14 cellular contexts compared by ENCODE assay signal in genomic region chr2:188295067-188295685, GRCh38. TPM values are rescaled to one million over a fixed set of nuclear protein-coding genes. Genes with fewer than 3 reads are reported as not detected.
DNase-seq lines count a peak whose midpoint lies in the region; ATAC-seq and TF ChIP-seq lines count a peak whose summit lies in the region.
"Had no signal": no experiment of that assay in that cellular context is flagged by ENCODE, and none has a peak within 500 bp of the region (broad histone marks: within the 10 kb centered on the region; RNA-seq: fewer than 3 reads in every experiment).

No MANE protein-coding gene starts in this region.

- H2BK12ac ChIP-seq in neuronal stem cell (ENCODE audit: low read length): no peak overlapping the region

- no peak overlapping the region for H2BK15ac ChIP-seq in neuronal stem cell (ENCODE audit: low read length)

- no peak overlapping the region for H2BK120ac ChIP-seq in neuronal stem cell (ENCODE audit: low read depth, low read length)

- H3K36me3 Mint-ChIP-seq in CD8-positive, alpha-beta memory T cell: no peaks in the 10 kb centered on the region

- peaks cover 13 to 34% of the 10 kb centered on the region in 2 donors for H3K27me3 Mint-ChIP-seq in CD8-positive, alpha-beta memory T cell

- POLR2A ChIA-PET in CD8-positive, alpha-beta memory T cell (lab: Charles Lee): no interaction called here
- POLR2A ChIA-PET in PC-9 (lab: Charles Lee; ENCODE audit: unreplicated experiment): no interaction called here

- H3K36me3 ChIP-seq in CD8-positive, alpha-beta memory T cell (ENCODE audit: insufficient read depth, low read length): no peaks in the 10 kb centered on the region
- H3K36me3 ChIP-seq in PC-9 (ENCODE audit: low read depth) (0 out of 2 replicates have a peak, but pooled peaks cover 10% of the 10 kb centered on the region), neuronal stem cell (replicated peaks in 1 of 2; ENCODE audit: control insufficient read depth in 2 of 2, insufficient read depth in 2 of 2, low read length in 2 of 2) (peaks cover 0 to 2% of the 10 kb centered on the region in 2 donors)
- H3K36me3 ChIP-seq: BLaER1 had no signal

- WGBS in neuronal stem cell (ENCODE audit: extremely low coverage in 2 of 2, insufficient read length in 2 of 2, insufficient replicate concordance in 1 of 2), 2 donors: no CpG with 5 or more reads among the region's 3 CpGs

- H2BK5ac ChIP-seq in neuronal stem cell (ENCODE audit: low read length): no peak overlapping the region

- H3K4me3 ChIP-seq in CD8-positive, alpha-beta memory T cell (ENCODE audit: low read length): no peak overlapping the region
- H3K4me3 ChIP-seq in PC-9 (peak overlapping the region; percentile 83; the same call in 1 of the 2 replicates), fibroblast of mammary gland (ENCODE audit: control insufficient read depth, low read depth, low read length) (no peak overlapping the region), neuronal stem cell (ENCODE audit: low read length in 2 of 2) (peak overlapping the region in 1 of 2 donors; percentile 79)
- H3K4me3 ChIP-seq: BLaER1 had no signal

- H4K20me1 ChIP-seq in PC-9 (ENCODE audit: insufficient read depth): no peaks in the 10 kb centered on the region
- H4K20me1 ChIP-seq: BLaER1 had no signal

- H2AK5ac ChIP-seq in neuronal stem cell (ENCODE audit: low read depth, low read length): no peak overlapping the region

- no peak overlapping the region for H3K18ac ChIP-seq in neuronal stem cell (ENCODE audit: low read length)

- peak overlapping the region; percentile 33 for H3K27ac ChIP-seq in CD8-positive, alpha-beta memory T cell (ENCODE audit: low read depth, low read length)
- H3K27ac ChIP-seq in PC-9: peak overlapping the region; percentile 80
- no peak overlapping the region for H3K27ac ChIP-seq in neuronal stem cell (replicated peaks; ENCODE audit: low read length)
- H3K27ac ChIP-seq: BLaER1 had no signal

- no peak for TF ChIP-seq CTCF in PC-9 (conservative IDR thresholded peaks at IDR 0.05)
- TF ChIP-seq CTCF in fibroblast of mammary gland (conservative IDR thresholded peaks at IDR 0.05; ENCODE audit: control insufficient read depth, insufficient read depth, low read depth, low read length): no peak

- no peak overlapping the region for H3K9ac ChIP-seq in neuronal stem cell (ENCODE audit: low read depth, low read length, poor library complexity)
- H3K9ac ChIP-seq: BLaER1 had no signal

- H4K91ac ChIP-seq in neuronal stem cell (ENCODE audit: low read depth, low read length, poor library complexity): no peak overlapping the region

- H3K4ac ChIP-seq in neuronal stem cell (ENCODE audit: low read length): no peak overlapping the region

- CTCF ChIA-PET in CD8-positive, alpha-beta memory T cell (lab: Charles Lee): no interaction called here
- CTCF ChIA-PET in PC-9 (lab: Charles Lee): no interaction called here

- intact Hi-C loops in PC-9 (cut with micrococcal nuclease; ENCODE audit: unreplicated experiment): loop anchor here (10.0 kb wide), 1 partner anchor 790 kb away; no protein-coding TSS in a partner anchor
- intact Hi-C loops in head of caudate nucleus (cut with DNase I): no loop called here

- peaks cover 26% of the 10 kb centered on the region for H3F3A ChIP-seq in PC-9 (ENCODE audit: insufficient read depth, low read depth)

- no peak for DNase-seq in CD8-positive, alpha-beta memory T cell
- no peak for DNase-seq in PC-9
- DNase-seq in fibroblast of mammary gland (ENCODE audit: low read depth): peak; percentile 16
- no peak for DNase-seq in neuronal stem cell (ENCODE audit: low spot score)
- no peak for DNase-seq in head of caudate nucleus
- no peak for DNase-seq in KG1 (lab: John Stamatoyannopoulos, UW)
- DNase-seq: activated effector memory CD4-positive, alpha-beta T cell treated with Interleukin-2 at 50 U/mL for 16 hours; natural killer cell; NCI-H510A treated with DMSO at 0.1 percent for 48 hours; SIG-M5; stimulated activated naive B cell treated with anti-CD40 and anti-IgM and Interleukin-4, amounts not matched to agents 10 μg/mL and 1 μg/mL and 100 μg/mL, for 72 hours had no signal

- no peak overlapping the region for H3K14ac ChIP-seq in neuronal stem cell (ENCODE audit: low read length)

- no peaks in the 10 kb centered on the region for H3K27me3 ChIP-seq in CD8-positive, alpha-beta memory T cell (ENCODE audit: insufficient read depth, low read length, poor library complexity, severe bottlenecking)
- no peaks in the 10 kb centered on the region for H3K27me3 ChIP-seq in PC-9 (ENCODE audit: insufficient read depth, low read depth)
- H3K27me3 ChIP-seq in neuronal stem cell (ENCODE audit: control insufficient read depth in 3 of 3, insufficient read depth in 3 of 3, low read depth in 1 of 3, low read length in 3 of 3): no peaks in the 10 kb centered on the region

- H3K23ac ChIP-seq in neuronal stem cell (ENCODE audit: low read depth, low read length, poor library complexity): no peak overlapping the region

- peaks cover 0 to 8% (median 5%) of the 10 kb centered on the region in 3 donors for H3K4me1 Mint-ChIP-seq in CD8-positive, alpha-beta memory T cell
- H3K4me1 Mint-ChIP-seq: natural killer cell had no signal

- ATAC-seq in GM21423 (IDR thresholded peaks at IDR 0.05; ENCODE audit: unreplicated experiment) (no peak), GM19455 (IDR thresholded peaks at IDR 0.05; ENCODE audit: unreplicated experiment) (no peak)
- ATAC-seq: natural killer cell; stimulated activated naive B cell treated with anti-CD40 and anti-IgM and Interleukin-4, amounts not matched to agents 10 μg/mL and 1 μg/mL and 100 μg/mL, for 72 hours had no signal

- H3K9me3 Mint-ChIP-seq in CD8-positive, alpha-beta memory T cell: peaks cover 0 to 18% (median 5%) of the 10 kb centered on the region in 5 donors

- no peak overlapping the region for H3K27ac Mint-ChIP-seq in CD8-positive, alpha-beta memory T cell
- H3K27ac Mint-ChIP-seq: natural killer cell; stimulated activated naive B cell treated with anti-CD40 and anti-IgM and Interleukin-4, amounts not matched to agents 10 μg/mL and 1 μg/mL and 100 μg/mL, for 72 hours had no signal

- H3K79me1 ChIP-seq in neuronal stem cell (ENCODE audit: low read depth, low read length): no peaks in the 10 kb centered on the region

- H3K4me1 ChIP-seq in CD8-positive, alpha-beta memory T cell (ENCODE audit: insufficient read depth, low read length): no peaks in the 10 kb centered on the region
- H3K4me1 ChIP-seq in PC-9 (replicated peaks; ENCODE audit: insufficient read depth) (peaks cover 28% of the 10 kb centered on the region), neuronal stem cell (ENCODE audit: control insufficient read depth in 2 of 2, insufficient read depth in 1 of 2, low read depth in 1 of 2, low read length in 2 of 2) (peaks cover 2 to 12% of the 10 kb centered on the region in 2 donors)
- H3K4me1 ChIP-seq: BLaER1 had no signal

- no TSS peak for BruUV-seq in PC-9 (replicated peaks; lab: Mats Ljungman, UMichigan)

- no peaks in the 10 kb centered on the region for H3K9me3 ChIP-seq in CD8-positive, alpha-beta memory T cell (ENCODE audit: low read length)
- H3K9me3 ChIP-seq in PC-9 (ENCODE audit: insufficient read depth, low read depth) (peaks cover 7% of the 10 kb centered on the region; the same call in 1 of the 2 replicates), neuronal stem cell (replicated peaks in 1 of 2; ENCODE audit: control insufficient read depth in 2 of 2, insufficient read depth in 1 of 2, low read depth in 1 of 2, low read length in 2 of 2) (peaks cover 1 to 19% of the 10 kb centered on the region in 2 donors)

- H4K8ac ChIP-seq in neuronal stem cell (ENCODE audit: low read depth, low read length): no peak overlapping the region

- no peak overlapping the region for H2AFZ ChIP-seq in PC-9
- H2AFZ ChIP-seq in neuronal stem cell (ENCODE audit: low read length): no peak overlapping the region

- H3K4me2 ChIP-seq in PC-9 (peak overlapping the region; percentile 91), neuronal stem cell (ENCODE audit: insufficient read depth, low read length, poor library complexity, severe bottlenecking) (peak overlapping the region; percentile 33)
- H3K4me2 ChIP-seq: BLaER1 had no signal

- H3K4me3 Mint-ChIP-seq in CD8-positive, alpha-beta memory T cell: no peak overlapping the region
- H3K4me3 Mint-ChIP-seq: natural killer cell; stimulated activated naive B cell treated with anti-CD40 and anti-IgM and Interleukin-4, amounts not matched to agents 10 μg/mL and 1 μg/mL and 100 μg/mL, for 72 hours had no signal

- H3K9me2 ChIP-seq in PC-9 (ENCODE audit: insufficient read depth): no peaks in the 10 kb centered on the region

- peaks cover 38% of the 10 kb centered on the region for H3K79me2 ChIP-seq in PC-9 (ENCODE audit: low read depth)

RNA-seq across cellular contexts. Expression of gene GULP1, which starts 3.5 kb away (rescaled TPM):
- not detected for total RNA-seq in CD8-positive, alpha-beta memory T cell
- not detected for polyA plus RNA-seq in CD8-positive, alpha-beta memory T cell
- 31.5 and 38.0 TPM in 2 replicates for total RNA-seq in PC-9 (2021)
- polyA plus RNA-seq in neuronal stem cell (2013, experiment 1 of 2): 50.0 TPM
- 50.4 TPM for polyA plus RNA-seq in neuronal stem cell (2013, experiment 2 of 2)
- total RNA-seq: natural killer cell had no signal

Comparison
In these comparisons a context has a peak if more than half of its experiments do, and no peak if none do; other contexts are left out.
1. RNA of gene GULP1, which starts 3.5 kb away (total RNA-seq): 31.5 to 38.0 TPM in PC-9; not detected in CD8-positive, alpha-beta memory T cell; every median in the first group is over 10 times any median in the second.